In genomic region chr16:4253012-4253393, GRCh38 we compare ENCODE assay signal across 8 cellular contexts. TPM values are rescaled to one million over a fixed set of nuclear protein-coding genes. Genes with fewer than 3 reads are reported as not detected.
DNase-seq lines count a peak whose midpoint lies in the region; ATAC-seq, FAIRE-seq and TF ChIP-seq lines count a peak whose summit lies in the region.
"Not testable (repeated sequence)": the region's sequence is repeated elsewhere in the genome, so short reads cannot be mapped to it uniquely, and the experiment has no call there.

No MANE protein-coding gene starts in this region.

- DNase-seq in IMR-90; astrocyte (ENCODE audit: low read depth); epithelial cell of prostate (ENCODE audit: low read depth, low spot score); kidney epithelial cell (ENCODE audit: low read depth); neural progenitor cell (ENCODE audit: low spot score); stomach: not testable (repeated sequence)

- H2BK5ac ChIP-seq in IMR-90 (ENCODE audit: low read depth, low read length, poor library complexity, severe bottlenecking): peak overlapping the region; percentile 57

- not testable (repeated sequence) for H3K4me1 Mint-ChIP-seq in astrocyte (ENCODE audit: low read depth, unreplicated experiment); neural progenitor cell

- H3K4me3 Mint-ChIP-seq in astrocyte (ENCODE audit: unreplicated experiment) (peak overlapping the region; percentile 93), neural progenitor cell (peak overlapping the region; percentile 94)

- H2AFZ ChIP-seq in IMR-90 (replicated peaks; ENCODE audit: low read length, poor library complexity) (peak overlapping the region; percentile 90), astrocyte (ENCODE audit: low read depth, low read length) (peak overlapping the region; percentile 63), neural progenitor cell (replicated peaks) (peak overlapping the region; percentile 64)

- not testable (repeated sequence) for H3K79me2 ChIP-seq in astrocyte (ENCODE audit: insufficient read depth, low read length); neural progenitor cell (ENCODE audit: low read depth)

- not testable (repeated sequence) for H4K91ac ChIP-seq in IMR-90 (ENCODE audit: insufficient read depth, low read depth, low read length)

- not testable (repeated sequence) for H3K18ac ChIP-seq in IMR-90 (ENCODE audit: low read depth, low read length)

- 0 out of 2 replicates have a peak overlapping the region, but pooled peaks have one; percentile 44 for H2BK120ac ChIP-seq in IMR-90 (ENCODE audit: low read depth, low read length)

- not testable (repeated sequence) for TF ChIP-seq EP300 in stomach (IDR thresholded peaks at IDR 0.05)

- H3K36me3 ChIP-seq in BLaER1 treated with 17β-estradiol and CSF1 and Interleukin-3, amounts not matched to agents 10 nM and 100 nM: peaks cover 0 to 23% (median 9%) of the 10 kb centered on the region in 11 experiments; a peak in 16 of 22 replicates
- not testable (repeated sequence) for H3K36me3 ChIP-seq in IMR-90 (ENCODE audit: control insufficient read depth, insufficient read depth, low read length); astrocyte (ENCODE audit: insufficient read depth, low read length); kidney epithelial cell (ENCODE audit: control insufficient read depth, insufficient read depth, low read length); neural progenitor cell; stomach

- not testable (repeated sequence) for TF ChIP-seq RAD21 in IMR-90 (IDR thresholded peaks at IDR 0.05; ENCODE audit: low read length)

- H3K9ac ChIP-seq in BLaER1 treated with 17β-estradiol and CSF1 and Interleukin-3, amounts not matched to agents 10 nM and 100 nM: peak overlapping the region; percentile 74 to 87 (median 84)
- peak overlapping the region; percentile 59 for H3K9ac ChIP-seq in IMR-90 (ENCODE audit: low read depth, low read length)
- peak overlapping the region; percentile 77 for H3K9ac ChIP-seq in astrocyte (ENCODE audit: low read length)
- peak overlapping the region; percentile 25 for H3K9ac ChIP-seq in neural progenitor cell

- peak overlapping the region; percentile 56; the same call in 1 of the 2 replicates for H3K4ac ChIP-seq in IMR-90 (ENCODE audit: low read depth, low read length)

- in situ Hi-C loops in IMR-90 (cut with MboI; ENCODE audit: low sequenced_read_pairs): loop anchor here (10.0 kb wide), 2 partner anchors 138 to 268 kb away; partner anchors contain the start of gene ADCY9

- peaks cover 36% of the 10 kb centered on the region for H3F3A ChIP-seq in neural progenitor cell (ENCODE audit: low read depth)

- intact Hi-C loops in IMR-90 (cut with micrococcal nuclease): loop anchor here (2.0 to 10.0 kb wide), 6 partner anchors 140 to 558 kb away; no protein-coding TSS in a partner anchor
- intact Hi-C loops in stomach (cut with DNase I; ENCODE audit: low total_unique reads): not testable (repeated sequence)

- peak overlapping the region; percentile 21 to 85; a peak in 3 of 4 replicates for H4K8ac ChIP-seq in IMR-90 (ENCODE audit: low read depth in 2 of 2, low read length in 2 of 2)

- H3K56ac ChIP-seq in IMR-90 (ENCODE audit: extremely low read depth, insufficient read depth, low read length): not testable (repeated sequence)

- H3K14ac ChIP-seq in IMR-90 (replicated peaks; ENCODE audit: low read depth, low read length): peak overlapping the region; percentile 67

- peak overlapping the region; percentile 61 to 87 (median 78); a peak in 21 of 22 replicates for H3K27ac ChIP-seq in BLaER1 treated with 17β-estradiol and CSF1 and Interleukin-3, amounts not matched to agents 10 nM and 100 nM
- H3K27ac ChIP-seq in IMR-90 (ENCODE audit: insufficient read depth, low read length) (peak overlapping the region; percentile 50), VCaP (peak overlapping the region; percentile 81), astrocyte (ENCODE audit: low read depth, low read length) (peak overlapping the region; percentile 68), epithelial cell of prostate (peak overlapping the region; percentile 84), neural progenitor cell (peak overlapping the region; percentile 85), stomach (peak overlapping the region; percentile 89 to 96 (median 93))

- BruUV-seq in IMR-90 (replicated peaks; lab: Mats Ljungman, UMichigan): TSS peak; percentile 50

- not testable (repeated sequence) for H3K79me1 ChIP-seq in IMR-90 (ENCODE audit: low read depth in 1 of 2, low read length in 2 of 2)

- dilution Hi-C loops in IMR-90 (cut with HindIII; ENCODE audit: low sequenced_read_pairs, unreplicated experiment): not testable (repeated sequence)

- H3K4me3 ChIP-seq in BLaER1 treated with 17β-estradiol and CSF1 and Interleukin-3, amounts not matched to agents 10 nM and 100 nM: peak overlapping the region; percentile 59 to 78 (median 68)
- peak overlapping the region; percentile 56 for H3K4me3 ChIP-seq in IMR-90 (ENCODE audit: insufficient read depth, low read depth, low read length)
- peak overlapping the region; percentile 59 for H3K4me3 ChIP-seq in astrocyte (ENCODE audit: insufficient read depth, low read depth, low read length)
- H3K4me3 ChIP-seq in kidney epithelial cell (ENCODE audit: low read depth, low read length): peak overlapping the region; percentile 67
- H3K4me3 ChIP-seq in neural progenitor cell: peak overlapping the region; percentile 64
- peak overlapping the region; percentile 50 to 63 (median 54) for H3K4me3 ChIP-seq in stomach

- POLR2A ChIA-PET in IMR-90 (lab: Charles Lee; ENCODE audit: unreplicated experiment): interaction anchor here (0.6 kb wide), 1 partner anchor 43 kb away, joined by 3 read pairs; no protein-coding TSS in a partner anchor

- not testable (repeated sequence) for H2AK5ac ChIP-seq in IMR-90 (ENCODE audit: low read depth, low read length)

- not testable (repeated sequence) for H2BK15ac ChIP-seq in IMR-90 (ENCODE audit: low read depth, low read length)

- not testable (repeated sequence) for H3K36me3 Mint-ChIP-seq in astrocyte (ENCODE audit: low read depth, unreplicated experiment); neural progenitor cell

- not testable (repeated sequence) for H3K9me3 ChIP-seq in BLaER1 treated with 17β-estradiol and CSF1 and Interleukin-3, amounts not matched to agents 10 nM and 100 nM (replicated peaks in 1 of 11); IMR-90 (ENCODE audit: control insufficient read depth, insufficient read depth, low read length); astrocyte (ENCODE audit: insufficient read depth, low read depth, low read length); neural progenitor cell (ENCODE audit: low read depth); stomach

- FAIRE-seq in astrocyte (lab: Jason Lieb, UNC): not testable (repeated sequence)

- H3K23ac ChIP-seq in IMR-90 (ENCODE audit: low read depth, low read length): peak overlapping the region; percentile 21; the same call in 1 of the 2 replicates

- not testable (repeated sequence) for H3K27ac Mint-ChIP-seq in astrocyte (ENCODE audit: unreplicated experiment); neural progenitor cell

- not testable (repeated sequence) for H2BK20ac ChIP-seq in IMR-90 (ENCODE audit: low read depth, low read length)

- not testable (repeated sequence) for H3K9me1 ChIP-seq in IMR-90 (ENCODE audit: insufficient read depth, low read length)

- CTCF ChIA-PET in IMR-90 (lab: Yijun Ruan, JAX): interaction anchor here (0.9 to 2.3 kb wide), 11 partner anchors 11 to 503 kb away, joined by 3 to 37 read pairs (median 3); partner anchors contain the start of genes ADCY9, SRL and TFAP4

- not testable (repeated sequence) for TF ChIP-seq CTCF in IMR-90 (conservative IDR thresholded peaks at IDR 0.05; ENCODE audit: low read depth, low read length); VCaP (conservative IDR thresholded peaks at IDR 0.05); astrocyte (IDR thresholded peaks at IDR 0.05; ENCODE audit: insufficient read depth, low read depth, low read length); kidney epithelial cell (IDR thresholded peaks at IDR 0.05; ENCODE audit: insufficient read depth, low read length, poor library complexity, severe bottlenecking); neural progenitor cell (IDR thresholded peaks at IDR 0.05); stomach (IDR thresholded peaks at IDR 0.05)

- not testable (repeated sequence) for ATAC-seq in IMR-90 (ENCODE audit: low read depth)

- H3K27me3 Mint-ChIP-seq in astrocyte (ENCODE audit: low read depth, unreplicated experiment); neural progenitor cell (ENCODE audit: insufficient read depth, low read depth): not testable (repeated sequence)

- H2AK9ac ChIP-seq in IMR-90 (replicated peaks; ENCODE audit: low read depth, low read length, poor library complexity): peak overlapping the region; percentile 47

- peaks cover 7 to 27% (median 16%) of the 10 kb centered on the region in 10 experiments; a peak in 19 of 20 replicates for H3K4me1 ChIP-seq in BLaER1 treated with 17β-estradiol and CSF1 and Interleukin-3, amounts not matched to agents 10 nM and 100 nM
- not testable (repeated sequence) for H3K4me1 ChIP-seq in IMR-90 (ENCODE audit: control insufficient read depth, insufficient read depth, low read length); astrocyte (ENCODE audit: insufficient read depth, low read length); neural progenitor cell
- peaks cover 0 to 15% (median 4%) of the 10 kb centered on the region in 4 donors for H3K4me1 ChIP-seq in stomach

- H4K20me1 ChIP-seq in BLaER1 treated with 17β-estradiol and CSF1 and Interleukin-3, amounts not matched to agents 10 nM and 100 nM; IMR-90 (ENCODE audit: insufficient read depth, low read length); astrocyte (ENCODE audit: insufficient read depth, low read length); neural progenitor cell (ENCODE audit: low read depth): not testable (repeated sequence)

- not testable (repeated sequence) for H3K9me3 Mint-ChIP-seq in astrocyte (ENCODE audit: unreplicated experiment); neural progenitor cell

- TF ChIP-seq POLR2A in IMR-90 (IDR thresholded peaks at IDR 0.05; ENCODE audit: low read depth, low read length); stomach (IDR thresholded peaks at IDR 0.05): not testable (repeated sequence)

- not testable (repeated sequence) for H3K27me3 ChIP-seq in BLaER1 treated with 17β-estradiol and CSF1 and Interleukin-3, amounts not matched to agents 10 nM and 100 nM; IMR-90 (ENCODE audit: control insufficient read depth, insufficient read depth, low read length); astrocyte (ENCODE audit: insufficient read depth, low read length); kidney epithelial cell (ENCODE audit: control insufficient read depth, insufficient read depth, low read length); neural progenitor cell; stomach

- H3K4me2 ChIP-seq in BLaER1 treated with 17β-estradiol and CSF1 and Interleukin-3, amounts not matched to agents 10 nM and 100 nM: peak overlapping the region; percentile 55 to 85 (median 74)
- H3K4me2 ChIP-seq in IMR-90 (ENCODE audit: low read depth, low read length) (peak overlapping the region; percentile 66), astrocyte (ENCODE audit: low read length) (peak overlapping the region; percentile 82), neural progenitor cell (peak overlapping the region; percentile 86)

- 53% methylated on average over 12 of the region's 23 CpGs; no CpG with 5 or more reads in 1 of the 2 experiments for WGBS in IMR-90 (ENCODE audit: extremely low coverage in 2 of 2, insufficient read length in 1 of 2), 2 experiments
- WGBS in stomach, 5 donors: 59 to 64% (median 63%) methylated on average over 23 of the region's 23 CpGs

- H4K5ac ChIP-seq in IMR-90 (ENCODE audit: low read depth, low read length): peak overlapping the region; percentile 1; the same call in 1 of the 2 replicates

RNA-seq across cellular contexts. Expression of gene SRL, which starts 11.1 kb away (rescaled TPM):
- total RNA-seq in IMR-90 (2012; rRNA removed) (under 0.01 TPM in 1 of 2 replicates, not detected in the other), astrocyte (not detected in 2 replicates), kidney epithelial cell (not detected in 2 replicates), neural progenitor cell (ENCODE audit: low replicate concordance) (0.06 and 0.22 TPM in 2 replicates), stomach (under 1 TPM in 1 of 5 donors, not detected in 4; 0.92 TPM)
- polyA plus RNA-seq in IMR-90 (2012; rRNA removed) (0.04 and 0.14 TPM in 2 replicates), stomach (1 to 10 TPM in 1 of 3 donors, under 1 TPM in 2; 0.31 to 1.5 (median 0.38) TPM)
- 0.08 TPM in 2 replicates for polyA plus RNA-seq in IMR-90 (2012; cell fraction: cytosol; rRNA removed)
- polyA plus RNA-seq in IMR-90 (2012; cell fraction: nucleus; rRNA removed; ENCODE audit: low replicate concordance): 0.04 and 0.13 TPM in 2 replicates

RNA-seq across cellular contexts. Expression of gene TFAP4, which starts 19.8 kb away (rescaled TPM):
- total RNA-seq in IMR-90 (2012; rRNA removed): 7.3 and 7.8 TPM in 2 replicates
- 5.6 and 7.0 TPM in 2 replicates for polyA plus RNA-seq in IMR-90 (2012; rRNA removed)
- 3.0 and 5.3 TPM in 2 replicates for polyA plus RNA-seq in IMR-90 (2012; cell fraction: cytosol; rRNA removed)
- 6.5 and 10.4 TPM in 2 replicates for polyA plus RNA-seq in IMR-90 (2012; cell fraction: nucleus; rRNA removed; ENCODE audit: low replicate concordance)
- 6.1 and 7.7 TPM in 2 replicates for total RNA-seq in astrocyte
- total RNA-seq in kidney epithelial cell: 7.1 and 10.4 TPM in 2 replicates
- 19.8 and 24.8 TPM in 2 replicates for total RNA-seq in neural progenitor cell (ENCODE audit: low replicate concordance)
- total RNA-seq in stomach: 10 to 100 TPM in 1 of 5 donors, 1 to 10 TPM in 3, not detected in 1; 4.9 to 17.4 (median 6.5) TPM
- 1 to 10 TPM; 4.9 to 7.1 (median 5.5) TPM for polyA plus RNA-seq in stomach

Comparison
In these comparisons a context has a peak if more than half of its experiments do, and no peak if none do; other contexts are left out.
1. H3K9ac ChIP-seq: peak in every context shown above with its lines; median percentile 84 in BLaER1 treated with 17β-estradiol and CSF1 and Interleukin-3, amounts not matched to agents 10 nM and 100 nM; 77 in astrocyte; 59 in IMR-90; 25 in neural progenitor cell.